In genomic region chr3:30696901-30697300, GRCh38 we compare ENCODE assay signal across 28 cellular contexts.
DNase-seq lines count a peak whose midpoint lies in the region; ATAC-seq and TF ChIP-seq lines count a peak whose summit lies in the region.
"Had no signal": no experiment of that assay in that cellular context is flagged by ENCODE, and none has a peak within 500 bp of the region (broad histone marks: within the 10 kb centered on the region; RNA-seq: fewer than 3 reads in every experiment).

No MANE protein-coding gene starts in this region.

- H2AFZ ChIP-seq in GM23338 (no peak overlapping the region), mesenchymal stem cell (ENCODE audit: low read depth, low read length) (no peak overlapping the region), H9 (ENCODE audit: low read length) (no peak overlapping the region)
- H2AFZ ChIP-seq: neural progenitor cell had no signal

- H3K79me2 ChIP-seq in GM23338 (replicated peaks; ENCODE audit: insufficient read depth) (no peaks in the 10 kb centered on the region), H9 (ENCODE audit: insufficient read depth, low read length) (no peaks in the 10 kb centered on the region)

- H3K9me2 ChIP-seq in GM23338 (ENCODE audit: insufficient read depth), result peaks cover 12% of the 10 kb centered on the region; the same call in 1 of the 2 replicates

- H3K23ac ChIP-seq in mesenchymal stem cell (ENCODE audit: low read length in 2 of 2) (no peak overlapping the region), H9 (ENCODE audit: insufficient read length, low read depth, low read length) (no peak overlapping the region)

- H3K4ac ChIP-seq in mesenchymal stem cell (ENCODE audit: low read depth in 1 of 2, low read length in 2 of 2) (no peak overlapping the region), H9 (ENCODE audit: low read depth, low read length) (no peak overlapping the region)

- H3K27ac ChIP-seq in GM23338 (ENCODE audit: low read depth) (no peak overlapping the region), gastrocnemius medialis (peak overlapping the region; percentile 29 to 71 (median 38)), mesenchymal stem cell (ENCODE audit: low read length, poor library complexity, severe bottlenecking) (no peak overlapping the region), H9 (ENCODE audit: insufficient read length, low read depth, low read length) (no peak overlapping the region)
- H3K27ac ChIP-seq: C4-2B, cardiac muscle cell, neural progenitor cell, SK-N-MC, skin epidermis, thoracic aorta had no signal

- H3K4me3 Mint-ChIP-seq in activated naive CD8-positive, alpha-beta T cell, result no peak overlapping the region
- no peak overlapping the region for H3K4me3 Mint-ChIP-seq in activated naive CD8-positive, alpha-beta T cell treated with anti-CD3 and anti-CD28 coated beads, Interleukin-2, amount 50 U/mL, for 24 hours
- H3K4me3 Mint-ChIP-seq in GM23338 (no peak overlapping the region), endothelial cell (ENCODE audit: unreplicated experiment) (peak overlapping the region; percentile 33), H9 (no peak overlapping the region)
- H3K4me3 Mint-ChIP-seq: dendritic cell treated with granulocyte-macrophage colony-stimulating factor and Interleukin-4, amounts not matched to agents 40 ng/mL and 50 ng/mL, for 4 days; mesothelial cell of epicardium; neural progenitor cell; T-helper 2 cell treated with Interferon-gamma antibody and Interleukin-4, amounts not matched to agents 5 μg/mL and 100 μg/mL, for 36 hours had no signal

- H2BK15ac ChIP-seq in mesenchymal stem cell (ENCODE audit: low read depth, poor library complexity, severe bottlenecking), result no peak overlapping the region
- H2BK15ac ChIP-seq in H9 (ENCODE audit: low read depth, low read length), result no peak overlapping the region

- intact Hi-C loops in gastrocnemius medialis (cut with DNase I; ENCODE audit: low total_unique reads), result loop anchor here (5.0 to 10.0 kb wide), 4 partner anchors 182 to 580 kb away; no protein-coding TSS in a partner anchor

- H3K36me3 ChIP-seq in GM23338 (ENCODE audit: insufficient read depth) (peaks cover under 1% of the 10 kb centered on the region; the same call in 1 of the 2 replicates), gastrocnemius medialis (peaks cover 0 to 8% of the 10 kb centered on the region in 2 donors), mesenchymal stem cell (ENCODE audit: control insufficient read depth in 1 of 2, insufficient read depth in 2 of 2, low read depth in 1 of 2, low read length in 2 of 2) (peaks cover 9 to 98% of the 10 kb centered on the region in 2 experiments)
- H3K36me3 ChIP-seq: cardiac muscle cell, neural progenitor cell had no signal

- H4K91ac ChIP-seq in mesenchymal stem cell (ENCODE audit: low read length) (no peak overlapping the region), H9 (ENCODE audit: insufficient read length, low read depth, low read length) (no peak overlapping the region)

- TF ChIP-seq POLR2A in gastrocnemius medialis (IDR thresholded peaks at IDR 0.05), result no peak

- H2BK5ac ChIP-seq in mesenchymal stem cell (ENCODE audit: low read depth, low read length, poor library complexity, severe bottlenecking) (no peak overlapping the region), H9 (ENCODE audit: insufficient read length, low read length) (no peak overlapping the region)

- H3K79me1 ChIP-seq in mesenchymal stem cell (replicated peaks; ENCODE audit: low read length, poor library complexity, severe bottlenecking) (peaks cover 24% of the 10 kb centered on the region), H9 (ENCODE audit: insufficient read depth, low read depth, low read length, poor library complexity, severe bottlenecking) (no peaks in the 10 kb centered on the region)

- H2BK120ac ChIP-seq in mesenchymal stem cell (ENCODE audit: low read depth, low read length) (no peak overlapping the region), H9 (ENCODE audit: low read depth, low read length, poor library complexity, severe bottlenecking) (no peak overlapping the region)

- no peak for ATAC-seq in activated naive CD8-positive, alpha-beta T cell treated with anti-CD3 and anti-CD28 coated beads, Interleukin-2, amount 50 U/mL, for 24 hours
- ATAC-seq in GM23338, result no peak
- ATAC-seq in gastrocnemius medialis, result peak in 1 of 2 donors; percentile 40
- ATAC-seq: HCT116, left colon had no signal

- no peak overlapping the region for H2BK20ac ChIP-seq in H9 (ENCODE audit: low read depth, low read length, poor library complexity, severe bottlenecking)

- H3K9ac ChIP-seq in mesenchymal stem cell (ENCODE audit: low read length), result no peak overlapping the region
- H3K9ac ChIP-seq in H9 (ENCODE audit: extremely low read depth, insufficient read length, low read length), result no peak overlapping the region
- H3K9ac ChIP-seq: neural progenitor cell had no signal

- H3K23me2 ChIP-seq in H9 (ENCODE audit: insufficient read length, low read depth, low read length, poor library complexity, severe bottlenecking), result no peaks in the 10 kb centered on the region

- H3K14ac ChIP-seq in mesenchymal stem cell (ENCODE audit: low read length in 2 of 2) (no peak overlapping the region), H9 (ENCODE audit: insufficient read depth, low read length) (no peak overlapping the region)

- no peak for DNase-seq in activated naive CD8-positive, alpha-beta T cell treated with anti-CD3 and anti-CD28 coated beads, Interleukin-2, amount 50 U/mL, for 24 hours
- DNase-seq in GM23338 (ENCODE audit: low spot score) (no peak), endothelial cell (ENCODE audit: low spot score) (no peak), gastrocnemius medialis (no peak), mesenchymal stem cell (no peak), H9 (no peak), DMS79 treated with DMSO at 0.1 percent for 48 hours (lab: John Stamatoyannopoulos, UW) (no peak)
- DNase-seq: amniotic stem cell; DMS 273 treated with DMSO at 0.1 percent for 48 hours; glutamatergic neuron; left colon; NCI-H1417 treated with DMSO at 0.1 percent for 48 hours; NCI-H2107; NCI-H510A treated with DMSO at 0.1 percent for 48 hours; stimulated activated CD4-positive, alpha-beta T cell treated with anti-CD3 and anti-CD28 coated beads, Interleukin-2, amount 100 ng/mL, for 24 hours; stimulated activated naive CD4-positive, alpha-beta T cell had no signal

- H3K4me1 ChIP-seq in GM23338 (ENCODE audit: insufficient read depth) (peaks cover 41% of the 10 kb centered on the region), gastrocnemius medialis (peaks cover 28 to 35% of the 10 kb centered on the region in 2 donors), mesenchymal stem cell (ENCODE audit: control insufficient read depth, insufficient read depth, low read depth, low read length) (peaks cover 1% of the 10 kb centered on the region), H9 (ENCODE audit: insufficient read depth, low read length) (peaks cover 6% of the 10 kb centered on the region; the same call in 1 of the 2 replicates)

- H3K4me1 Mint-ChIP-seq in activated naive CD8-positive, alpha-beta T cell (ENCODE audit: low read depth), result peaks cover 67% of the 10 kb centered on the region
- peaks cover 32% of the 10 kb centered on the region for H3K4me1 Mint-ChIP-seq in activated naive CD8-positive, alpha-beta T cell treated with anti-CD3 and anti-CD28 coated beads, Interleukin-2, amount 50 U/mL, for 24 hours
- H3K4me1 Mint-ChIP-seq in GM23338 (peaks cover 40% of the 10 kb centered on the region), endothelial cell (ENCODE audit: unreplicated experiment) (peaks cover 20% of the 10 kb centered on the region), H9 (peaks cover 27 to 39% of the 10 kb centered on the region in 2 experiments)

- no peak overlapping the region for H4K8ac ChIP-seq in mesenchymal stem cell (ENCODE audit: low read length)
- no peak overlapping the region for H4K8ac ChIP-seq in H9 (replicated peaks; ENCODE audit: insufficient read length, low read depth, low read length)

- H2AK5ac ChIP-seq in mesenchymal stem cell (ENCODE audit: low read length, severe bottlenecking) (no peak overlapping the region), H9 (ENCODE audit: insufficient read length, low read length) (no peak overlapping the region)

- no peaks in the 10 kb centered on the region for H3K27me3 Mint-ChIP-seq in activated naive CD8-positive, alpha-beta T cell
- H3K27me3 Mint-ChIP-seq in activated naive CD8-positive, alpha-beta T cell treated with anti-CD3 and anti-CD28 coated beads, Interleukin-2, amount 50 U/mL, for 24 hours, result no peaks in the 10 kb centered on the region
- H3K27me3 Mint-ChIP-seq in GM23338 (ENCODE audit: insufficient read depth, low read depth, poor library complexity) (peaks cover 2% of the 10 kb centered on the region), endothelial cell (ENCODE audit: unreplicated experiment) (peaks cover 3% of the 10 kb centered on the region), H9 (ENCODE audit: low read depth) (no peaks in the 10 kb centered on the region)
- H3K27me3 Mint-ChIP-seq: dendritic cell treated with granulocyte-macrophage colony-stimulating factor and Interleukin-4, amounts not matched to agents 40 ng/mL and 50 ng/mL, for 4 days; progenitor cell of endocrine pancreas had no signal

- in situ Hi-C loops in gastrocnemius medialis (cut with MboI; ENCODE audit: low sequenced_read_pairs in 4 of 4), result loop anchor here in 3 of 4 donors (10.0 to 25.0 kb wide), 4 partner anchors 185 to 660 kb away; no protein-coding TSS in a partner anchor

- H4K20me1 ChIP-seq in GM23338 (replicated peaks; ENCODE audit: insufficient read depth) (no peaks in the 10 kb centered on the region), H9 (ENCODE audit: control insufficient read depth, insufficient read depth, insufficient read length) (no peaks in the 10 kb centered on the region)

- no peak overlapping the region for H2BK12ac ChIP-seq in mesenchymal stem cell (ENCODE audit: low read length in 2 of 2)
- H2BK12ac ChIP-seq in H9 (ENCODE audit: insufficient read length, low read depth, low read length), result no peak overlapping the region

- H3K9me3 Mint-ChIP-seq in activated naive CD8-positive, alpha-beta T cell (ENCODE audit: low read depth), result no peaks in the 10 kb centered on the region
- no peaks in the 10 kb centered on the region for H3K9me3 Mint-ChIP-seq in activated naive CD8-positive, alpha-beta T cell treated with anti-CD3 and anti-CD28 coated beads, Interleukin-2, amount 50 U/mL, for 24 hours
- H3K9me3 Mint-ChIP-seq in GM23338 (peaks cover 10% of the 10 kb centered on the region; the same call in 2 of the 3 replicates), endothelial cell (ENCODE audit: unreplicated experiment) (no peaks in the 10 kb centered on the region), H9 (peaks cover 5 to 11% of the 10 kb centered on the region in 2 experiments; a peak in 4 of 5 replicates)
- H3K9me3 Mint-ChIP-seq: dendritic cell treated with granulocyte-macrophage colony-stimulating factor and Interleukin-4, amounts not matched to agents 40 ng/mL and 50 ng/mL, for 4 days; neural progenitor cell; T-helper 2 cell treated with Interferon-gamma antibody and Interleukin-4, amounts not matched to agents 5 μg/mL and 100 μg/mL, for 36 hours had no signal

- no peak overlapping the region for H3K4me3 ChIP-seq in GM23338
- no peak overlapping the region for H3K4me3 ChIP-seq in gastrocnemius medialis
- no peak overlapping the region for H3K4me3 ChIP-seq in mesenchymal stem cell (ENCODE audit: insufficient read depth in 1 of 2, low read depth in 1 of 2, low read length in 2 of 2)
- H3K4me3 ChIP-seq: cardiac muscle cell, neural progenitor cell, SK-N-MC, skin epidermis, thoracic aorta had no signal

- peaks cover 42% of the 10 kb centered on the region for H3K36me3 Mint-ChIP-seq in activated naive CD8-positive, alpha-beta T cell
- H3K36me3 Mint-ChIP-seq in activated naive CD8-positive, alpha-beta T cell treated with anti-CD3 and anti-CD28 coated beads, Interleukin-2, amount 50 U/mL, for 24 hours (ENCODE audit: low read depth), result peaks cover 71% of the 10 kb centered on the region
- peaks cover 31% of the 10 kb centered on the region for H3K36me3 Mint-ChIP-seq in GM23338 (ENCODE audit: low read depth)
- peaks cover 41% of the 10 kb centered on the region for H3K36me3 Mint-ChIP-seq in endothelial cell (ENCODE audit: low read depth, unreplicated experiment)
- peaks cover 16 to 22% (median 19%) of the 10 kb centered on the region in 3 experiments for H3K36me3 Mint-ChIP-seq in H9 (ENCODE audit: insufficient read depth in 1 of 3, low read depth in 3 of 3)

- no peaks in the 10 kb centered on the region for H3K9me3 ChIP-seq in gastrocnemius medialis
- H3K9me3 ChIP-seq in mesenchymal stem cell (ENCODE audit: control insufficient read depth, low read length), result no peaks in the 10 kb centered on the region
- no peaks in the 10 kb centered on the region for H3K9me3 ChIP-seq in H9 (ENCODE audit: control insufficient read depth, low read depth, low read length)
- H3K9me3 ChIP-seq: thoracic aorta had no signal

- no peak overlapping the region for H4K5ac ChIP-seq in H9 (ENCODE audit: insufficient read length, low read depth, low read length)

- TF ChIP-seq CTCF in GM23338 (conservative IDR thresholded peaks at IDR 0.05; ENCODE audit: low read depth in 2 of 2) (no peak), endothelial cell (IDR thresholded peaks at IDR 0.05; ENCODE audit: unreplicated experiment) (no peak), gastrocnemius medialis (IDR thresholded peaks at IDR 0.05 in 4 of 5, conservative IDR thresholded peaks at IDR 0.05 in 1 of 5) (no peak), H9 (conservative IDR thresholded peaks at IDR 0.05) (no peak)

- peak overlapping the region; percentile 76 for H3K27ac Mint-ChIP-seq in activated naive CD8-positive, alpha-beta T cell
- H3K27ac Mint-ChIP-seq in activated naive CD8-positive, alpha-beta T cell treated with anti-CD3 and anti-CD28 coated beads, Interleukin-2, amount 50 U/mL, for 24 hours, result no peak overlapping the region
- H3K27ac Mint-ChIP-seq in GM23338 (no peak overlapping the region), endothelial cell (ENCODE audit: unreplicated experiment) (no peak overlapping the region), H9 (no peak overlapping the region; a peak in 1 of 7 replicates)
- H3K27ac Mint-ChIP-seq: dendritic cell treated with granulocyte-macrophage colony-stimulating factor and Interleukin-4, amounts not matched to agents 40 ng/mL and 50 ng/mL, for 4 days; mesothelial cell of epicardium; neural progenitor cell; progenitor cell of endocrine pancreas; T-helper 2 cell treated with Interferon-gamma antibody and Interleukin-4, amounts not matched to agents 5 μg/mL and 100 μg/mL, for 36 hours had no signal

- H3K27me3 ChIP-seq in GM23338 (ENCODE audit: insufficient read depth) (no peaks in the 10 kb centered on the region), gastrocnemius medialis (no peaks in the 10 kb centered on the region), mesenchymal stem cell (ENCODE audit: control insufficient read depth in 1 of 2, insufficient read depth in 1 of 2, low read length in 2 of 2) (no peaks in the 10 kb centered on the region), H9 (ENCODE audit: insufficient read depth, low read length) (no peaks in the 10 kb centered on the region)
- H3K27me3 ChIP-seq: cardiac muscle cell, neural progenitor cell had no signal

- H3K4me2 ChIP-seq in GM23338 (peak overlapping the region; percentile 1), mesenchymal stem cell (ENCODE audit: low read length, poor library complexity, severe bottlenecking) (no peak overlapping the region), H9 (ENCODE audit: insufficient read depth, insufficient read length, low read length) (no peak overlapping the region)
- H3K4me2 ChIP-seq: neural progenitor cell had no signal

- H3K18ac ChIP-seq in mesenchymal stem cell (ENCODE audit: low read depth in 1 of 2, low read length in 2 of 2), result no peak overlapping the region
- no peak overlapping the region for H3K18ac ChIP-seq in H9 (ENCODE audit: insufficient read length, low read depth, low read length)

- 97% methylated on average over 2 of the region's 2 CpGs for WGBS in mesenchymal stem cell
- no CpG with 5 or more reads among the region's 2 CpGs for WGBS in H9 (ENCODE audit: extremely low coverage, insufficient read length, low lambda C conversion rate)

- 0 out of 2 replicates have a peak, but pooled peaks cover 5% of the 10 kb centered on the region for H3F3A ChIP-seq in GM23338 (replicated peaks; ENCODE audit: low read depth)

- H3T11ph ChIP-seq in H9 (ENCODE audit: low read length), result no peak overlapping the region

- no peak overlapping the region for H3K56ac ChIP-seq in H9 (ENCODE audit: insufficient read length, low read depth, low read length)

Comparison
In these comparisons a context has a peak if more than half of its experiments do, and no peak if none do; other contexts are left out.
1. H3K27ac ChIP-seq: peak in gastrocnemius medialis (4 of 4); none in GM23338 (single experiment), mesenchymal stem cell (single experiment) and H9 (single experiment).